ENCODE assay signal across 8 cellular contexts in genomic region chr3:195522254-195523023, GRCh38.
DNase-seq lines count a peak whose midpoint lies in the region; ATAC-seq and TF ChIP-seq lines count a peak whose summit lies in the region.

No MANE protein-coding gene starts in this region.

- H3K4me3 ChIP-seq in AG10803 (ENCODE audit: low read length) (no peak overlapping the region), GM12864 (ENCODE audit: low read depth, low read length) (no peak overlapping the region), astrocyte of the spinal cord (ENCODE audit: low read depth, low read length) (no peak overlapping the region)

- DNase-seq in AG10803 (ENCODE audit: low read depth) = peak; percentile 31
- no peak for DNase-seq in GM12864 (ENCODE audit: low read depth)
- peak; percentile 35 for DNase-seq in NCI-H2171 treated with DMSO at 0.1 percent for 48 hours (lab: John Stamatoyannopoulos, UW)
- peak; percentile 30 for DNase-seq in astrocyte of the spinal cord (ENCODE audit: low read depth, low spot score)
- peak; percentile 44 for DNase-seq in left kidney (ENCODE audit: low read depth, low spot score)
- DNase-seq in SHP77 treated with DMSO at 0.1 percent for 48 hours (lab: John Stamatoyannopoulos, UW) = no peak

- ATAC-seq in GM18907 (IDR thresholded peaks at IDR 0.05; ENCODE audit: unreplicated experiment) (no peak), GM21528 (IDR thresholded peaks at IDR 0.05; ENCODE audit: low FRiP score, unreplicated experiment) (no peak)

- TF ChIP-seq CTCF in AG10803 (conservative IDR thresholded peaks at IDR 0.05; ENCODE audit: low read length) (peak; percentile 62), GM12864 (IDR thresholded peaks at IDR 0.05; ENCODE audit: low read depth, low read length, missing control alignments) (peak; percentile 31), astrocyte of the spinal cord (IDR thresholded peaks at IDR 0.05; ENCODE audit: low read depth, low read length) (peak; percentile 41)

- in situ Hi-C loops in astrocyte of the spinal cord (cut with HindIII; ENCODE audit: low sequenced_read_pairs) = no loop called here

Comparison
In these comparisons a context has a peak if more than half of its experiments do, and no peak if none do; other contexts are left out.
1. DNase-seq: peak in AG10803 (single experiment), NCI-H2171 treated with DMSO at 0.1 percent for 48 hours (single experiment), astrocyte of the spinal cord (single experiment) and left kidney (single experiment); none in GM12864 (single experiment) and SHP77 treated with DMSO at 0.1 percent for 48 hours (single experiment).
2. Peak in every context shown above with its lines, with median percentiles within 50 percentile points of each other: CTCF ChIP-seq.